In the genomic region with DNA sequence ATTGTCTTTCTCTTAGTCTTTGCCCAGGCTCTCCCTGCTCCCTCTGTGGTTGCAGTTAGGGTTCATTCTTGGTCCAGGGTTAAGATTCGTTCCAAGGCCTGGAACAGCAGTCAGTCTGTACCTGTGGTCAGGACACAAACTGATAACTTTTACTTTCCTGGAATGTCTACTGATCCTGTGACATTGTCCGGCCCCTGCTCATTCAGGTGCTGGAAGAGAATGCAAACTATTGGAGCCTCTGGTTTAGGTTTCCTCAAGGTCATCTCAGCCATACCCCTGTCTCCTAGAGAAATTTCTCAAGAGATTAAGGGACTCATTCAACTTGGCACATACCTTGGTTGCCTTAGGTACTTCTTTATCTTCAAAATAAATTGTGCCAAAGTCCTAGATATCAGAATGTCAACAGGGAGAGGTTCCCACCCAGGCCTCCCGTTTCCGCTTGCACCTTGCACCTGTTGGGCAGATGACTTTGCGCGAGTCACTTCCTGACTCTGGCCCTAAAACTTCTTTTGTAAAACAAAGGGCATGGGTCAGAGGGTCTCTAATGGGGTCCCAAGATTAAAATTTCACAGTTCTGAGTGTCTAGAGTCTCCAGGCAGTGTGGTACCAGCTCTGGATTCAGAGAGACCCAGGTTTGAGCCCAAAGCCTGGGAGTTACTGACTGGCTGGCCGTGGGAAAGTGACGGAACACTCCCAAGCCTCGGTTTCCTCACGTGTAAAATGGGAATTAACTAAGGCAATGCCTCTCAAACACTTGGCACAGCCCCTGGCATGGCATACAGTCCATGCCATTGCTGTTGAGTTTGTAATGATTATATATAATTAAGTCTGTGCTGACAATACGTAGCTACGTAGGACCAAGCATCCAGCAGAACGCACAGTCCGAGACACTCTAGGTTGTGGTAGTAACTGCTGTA, we compare ENCODE assay signal across 25 cellular contexts. TPM values are rescaled to one million over a fixed set of nuclear protein-coding genes. Genes with fewer than 3 reads are reported as not detected.
DNase-seq lines count a peak whose midpoint lies in the region; ATAC-seq, FAIRE-seq and TF ChIP-seq lines count a peak whose summit lies in the region.
"Had no signal": no experiment of that assay in that cellular context is flagged by ENCODE, and none has a peak within 500 bp of the region (broad histone marks: within the 10 kb centered on the region; RNA-seq: fewer than 3 reads in every experiment).

No MANE protein-coding gene starts in this region.

- no peaks in the 10 kb centered on the region for H3K9me3 ChIP-seq in A549
- no peaks in the 10 kb centered on the region for H3K9me3 ChIP-seq in duodenal mucosa (ENCODE audit: control insufficient read depth in 1 of 2, low read length in 2 of 2)
- H3K9me3 ChIP-seq in muscle layer of duodenum (ENCODE audit: control insufficient read depth in 1 of 2, low read length in 2 of 2) = no peaks in the 10 kb centered on the region
- no peaks in the 10 kb centered on the region for H3K9me3 ChIP-seq in lower lobe of right lung
- H3K9me3 ChIP-seq: SJSA1 had no signal

- H3K4me2 ChIP-seq in A549 = no peak overlapping the region

- intact Hi-C loops in lower lobe of right lung (cut with DNase I) = no loop called here

- FAIRE-seq in A549 (lab: Jason Lieb, UNC) = peak; percentile 82
- FAIRE-seq: G401.6, GM18507, K562, RCC 7860 had no signal

- POLR2A ChIA-PET in A549 (lab: Yijun Ruan, JAX) = no interaction called here

- no peak for TF ChIP-seq RAD21 in A549 (conservative IDR thresholded peaks at IDR 0.05 in 1 of 2, IDR thresholded peaks at IDR 0.05 in 1 of 2)

- no peaks in the 10 kb centered on the region for H3K36me3 ChIP-seq in duodenal mucosa (ENCODE audit: control insufficient read depth in 1 of 2, insufficient read depth in 2 of 2, low read length in 2 of 2)
- no peaks in the 10 kb centered on the region for H3K36me3 ChIP-seq in muscle layer of duodenum (ENCODE audit: control insufficient read depth in 1 of 2, insufficient read depth in 2 of 2, low read length in 2 of 2)
- no peaks in the 10 kb centered on the region for H3K36me3 ChIP-seq in lower lobe of right lung
- H3K36me3 ChIP-seq: SJSA1 had no signal

- no peak for TF ChIP-seq POLR2A in A549 (IDR thresholded peaks at IDR 0.05; ENCODE audit: low read length)

- H3K4me1 ChIP-seq in A549 (peaks cover 4% of the 10 kb centered on the region; the same call in 1 of the 3 replicates), duodenal mucosa (ENCODE audit: control insufficient read depth in 1 of 2, insufficient read depth in 2 of 2, low read length in 2 of 2) (peaks cover 13 to 21% of the 10 kb centered on the region in 2 donors), muscle layer of duodenum (ENCODE audit: control insufficient read depth in 1 of 2, insufficient read depth in 2 of 2, low read length in 2 of 2) (peaks cover 0 to 6% of the 10 kb centered on the region in 2 donors), lower lobe of right lung (no peaks in the 10 kb centered on the region)
- H3K4me1 ChIP-seq: SJSA1 had no signal

- H3K27ac ChIP-seq in A549 = no peak overlapping the region
- peak overlapping the region; percentile 54 for H3K27ac ChIP-seq in duodenal mucosa (ENCODE audit: low read depth, low read length)
- H3K27ac ChIP-seq in muscle layer of duodenum (ENCODE audit: low read length) = peak overlapping the region; percentile 72
- H3K27ac ChIP-seq in lower lobe of right lung = no peak overlapping the region
- H3K27ac ChIP-seq: C4-2B, SJSA1 had no signal

- no peaks in the 10 kb centered on the region for H3K27me3 ChIP-seq in duodenal mucosa (ENCODE audit: control insufficient read depth in 1 of 2, insufficient read depth in 2 of 2, low read length in 2 of 2)
- no peaks in the 10 kb centered on the region for H3K27me3 ChIP-seq in muscle layer of duodenum (ENCODE audit: low read depth, low read length)
- H3K27me3 ChIP-seq in lower lobe of right lung (ENCODE audit: low read depth) = no peaks in the 10 kb centered on the region
- H3K27me3 ChIP-seq: SJSA1 had no signal

- 86% methylated on average over 14 of the region's 14 CpGs for WGBS in A549 (ENCODE audit: missing lambda C conversion rate)

- TF ChIP-seq CTCF in A549 (IDR thresholded peaks at IDR 0.05) = no peak
- TF ChIP-seq CTCF in lower lobe of right lung (IDR thresholded peaks at IDR 0.05) = no peak

- DNase-seq in A549 (ENCODE audit: low read depth in 1 of 2, low spot score in 1 of 2) = no peak
- DNase-seq in HT-29 (ENCODE audit: low spot score) = peak; percentile 84
- DNase-seq in NCI-H748 treated with DMSO at 0.1 percent for 48 hours (lab: John Stamatoyannopoulos, UW) = no peak
- no peak for DNase-seq in activated CD4-positive, CD25-positive, alpha-beta regulatory T cell treated with anti-CD3 and anti-CD28 coated beads, Interleukin-2, amount 50 U/mL, for 72 hours
- no peak for DNase-seq in lower lobe of right lung
- DNase-seq in GM03348 (ENCODE audit: low spot score) = no peak
- DNase-seq: CD8-positive, alpha-beta memory T cell; MM.1S; NCI-H1092; NCI-H1436 treated with DMSO at 0.1 percent for 48 hours; NCI-H1930; NCI-H510A treated with DMSO at 0.1 percent for 48 hours; NCI-H82 had no signal

- H3K4me3 ChIP-seq in A549 = no peak overlapping the region
- no peak overlapping the region for H3K4me3 ChIP-seq in duodenal mucosa (ENCODE audit: low read depth in 1 of 2, low read length in 2 of 2)
- H3K4me3 ChIP-seq in muscle layer of duodenum (ENCODE audit: low read depth in 1 of 2, low read length in 2 of 2) = no peak overlapping the region
- no peak overlapping the region for H3K4me3 ChIP-seq in lower lobe of right lung
- H3K4me3 ChIP-seq: K562, SJSA1 had no signal

- peak in 1 of 2 experiments; percentile 38; a peak in 2 of 6 replicates for ATAC-seq in A549
- no peak for ATAC-seq in lower lobe of right lung
- ATAC-seq: K562 had no signal

- CTCF ChIA-PET in A549 (lab: Yijun Ruan, JAX) = interaction anchor here (0.6 to 2.7 kb wide), 8 partner anchors 9 to 1373 kb away, joined by 3 to 14 read pairs (median 4); no protein-coding TSS in a partner anchor

- TF ChIP-seq EP300 in A549 (IDR thresholded peaks at IDR 0.05) = no peak

- H3K9ac ChIP-seq in duodenal mucosa (ENCODE audit: low read depth in 1 of 2, low read length in 2 of 2) = peak overlapping the region in 1 of 2 donors; percentile 36

TF ChIP-seq in A549, 52 proteins besides CTCF, POLR2A, EP300 and RAD21:
- no peak for TF ChIP-seq ZNF302 (CRISPR knock-in tag; IDR thresholded peaks at IDR 0.05)
- TF ChIP-seq NPAS2 (CRISPR knock-in tag; IDR thresholded peaks at IDR 0.05; ENCODE audit: borderline replicate concordance) = no peak

RNA-seq across cellular contexts. Expression of gene CYP2S1, which starts 25.9 kb away (rescaled TPM):
- polyA plus RNA-seq in A549 (2011; rRNA removed) = 8.6 and 19.7 TPM in 2 replicates
- polyA plus RNA-seq in A549 (2012; cell fraction: cytosol; rRNA removed) = 12.2 and 13.5 TPM in 2 replicates
- 18.7 and 22.1 TPM in 2 replicates for polyA plus RNA-seq in A549 (2012; cell fraction: nucleus; rRNA removed)
- 25.2 to 28.1 TPM (median 26.6 TPM) in 3 replicates for polyA plus RNA-seq in A549 (2017; fragmentation: RNase III; extraction: RNeasy Plus Mini Kit Qiagen cat#74134 plus additional on column Dnase treatment)
- polyA minus RNA-seq in A549 (2011; rRNA and poly(A)+ RNA removed) = 14.1 and 16.4 TPM in 2 replicates
- 18.2 and 31.4 TPM in 2 replicates for total RNA-seq in HT-29 (2014; rRNA removed; shearing (Covaris generic))
- 11.0 TPM for total RNA-seq in lower lobe of right lung
- total RNA-seq: CD8-positive, alpha-beta memory T cell; LHCN-M2; SJSA1 had no signal
- polyA plus RNA-seq: CD8-positive, alpha-beta memory T cell had no signal

RNA-seq across cellular contexts. Expression of gene AXL, which starts 51.9 kb away (rescaled TPM):
- polyA plus RNA-seq in A549 (2011; rRNA removed) (60.1 and 60.3 TPM in 2 replicates), A549 (2017; fragmentation: RNase III; extraction: RNeasy Plus Mini Kit Qiagen cat#74134 plus additional on column Dnase treatment) (45.4 to 69.4 TPM (median 47.8 TPM) in 3 replicates)
- polyA plus RNA-seq in A549 (2012; cell fraction: cytosol; rRNA removed) = 66.8 and 78.1 TPM in 2 replicates
- polyA plus RNA-seq in A549 (2012; cell fraction: nucleus; rRNA removed) = 128 and 129 TPM in 2 replicates
- 378 and 386 TPM in 2 replicates for polyA minus RNA-seq in A549 (2011; rRNA and poly(A)+ RNA removed)
- 1.5 and 1.7 TPM in 2 replicates for total RNA-seq in HT-29 (2014; rRNA removed; shearing (Covaris generic))
- total RNA-seq in lower lobe of right lung = 92.7 TPM

RNA-seq across cellular contexts. Expression of gene CYP2F1, which starts 52.9 kb away (rescaled TPM):
- polyA plus RNA-seq in A549 (2011; rRNA removed) (not detected in 2 replicates), A549 (2017; fragmentation: RNase III; extraction: RNeasy Plus Mini Kit Qiagen cat#74134 plus additional on column Dnase treatment) (not detected in 3 replicates)
- polyA plus RNA-seq in A549 (2012; cell fraction: cytosol; rRNA removed) = not detected in 2 replicates
- polyA plus RNA-seq in A549 (2012; cell fraction: nucleus; rRNA removed) = not detected in 2 replicates
- not detected in 2 replicates for polyA minus RNA-seq in A549 (2011; rRNA and poly(A)+ RNA removed)
- not detected in 2 replicates for total RNA-seq in HT-29 (2014; rRNA removed; shearing (Covaris generic))
- total RNA-seq in lower lobe of right lung = 1.7 TPM
- total RNA-seq: A172; CD8-positive, alpha-beta memory T cell; Daoy; H4; LHCN-M2; SJSA1 had no signal
- polyA plus RNA-seq: CD8-positive, alpha-beta memory T cell had no signal

Comparison
In these comparisons a context has a peak if more than half of its experiments do, and no peak if none do; other contexts are left out.
1. H3K27ac ChIP-seq: peak in duodenal mucosa (single experiment) and muscle layer of duodenum (single experiment); none in A549 (0 of 2) and lower lobe of right lung (single experiment).
2. RNA of gene AXL, which starts 51.9 kb away (total RNA-seq): 92.7 TPM in lower lobe of right lung (single experiment); 1.5 to 1.7 TPM in HT-29; every median in the first group is over 10 times any median in the second.